In the genomic region with DNA sequence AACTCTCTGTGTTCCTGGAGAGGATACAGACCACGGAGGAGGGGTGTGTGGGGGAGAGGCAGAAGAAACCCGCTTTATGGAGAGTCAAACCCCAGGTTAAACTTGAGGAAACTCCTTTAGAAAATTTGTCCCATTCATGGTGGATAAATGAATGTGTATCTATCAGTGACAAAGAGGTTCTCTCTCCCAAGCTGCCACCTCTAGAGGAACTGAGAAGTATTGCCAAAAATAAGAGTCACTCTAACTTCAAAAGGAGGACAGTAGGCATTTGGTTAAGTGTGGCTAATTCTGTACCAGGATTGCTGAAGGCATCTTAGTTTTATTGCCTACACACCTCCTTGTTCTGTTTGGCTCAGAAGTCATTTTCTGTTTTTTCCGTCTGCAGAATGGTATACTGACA, we compare ENCODE assay signal across 26 cellular contexts.
DNase-seq lines count a peak whose midpoint lies in the region; ATAC-seq and TF ChIP-seq lines count a peak whose summit lies in the region.
"Had no signal": no experiment of that assay in that cellular context is flagged by ENCODE, and none has a peak within 500 bp of the region (broad histone marks: within the 10 kb centered on the region; RNA-seq: fewer than 3 reads in every experiment).

No MANE protein-coding gene starts in this region.

- H3K9ac ChIP-seq in smooth muscle cell (ENCODE audit: low read depth), result no peak overlapping the region

- POLR2A ChIA-PET in WTC11 (lab: Charles Lee), result no interaction called here

- no peaks in the 10 kb centered on the region for H4K20me1 ChIP-seq in smooth muscle cell (ENCODE audit: low read depth)

- no peaks in the 10 kb centered on the region for H3K9me3 Mint-ChIP-seq in WTC11
- H3K9me3 Mint-ChIP-seq: dendritic cell treated with granulocyte-macrophage colony-stimulating factor and Interleukin-4, amounts not matched to agents 40 ng/mL and 50 ng/mL, for 4 days had no signal

- no peaks in the 10 kb centered on the region; the same call in 1 of the 2 replicates for H3K27me3 Mint-ChIP-seq in WTC11 (ENCODE audit: low read depth)
- H3K27me3 Mint-ChIP-seq: CD4-positive, alpha-beta T cell; dendritic cell treated with granulocyte-macrophage colony-stimulating factor and Interleukin-4, amounts not matched to agents 40 ng/mL and 50 ng/mL, for 4 days; stimulated activated naive B cell treated with anti-CD40 and anti-IgM and Interleukin-4, amounts not matched to agents 10 μg/mL and 1 μg/mL and 100 μg/mL, for 72 hours; T-helper 17 cell had no signal

- peaks cover 12% of the 10 kb centered on the region for H3K4me1 Mint-ChIP-seq in WTC11
- H3K4me1 Mint-ChIP-seq: activated CD4-positive, alpha-beta T cell treated with anti-CD3 and anti-CD28 coated beads for 36 hours; naive thymus-derived CD4-positive, alpha-beta T cell; stimulated activated naive B cell treated with anti-CD40 and anti-IgM and Interleukin-4, amounts not matched to agents 10 μg/mL and 1 μg/mL and 100 μg/mL, for 72 hours; T-helper 17 cell had no signal

- peaks cover 14% of the 10 kb centered on the region for H3K4me1 ChIP-seq in smooth muscle cell (ENCODE audit: low read depth)
- H3K4me1 ChIP-seq: breast epithelium, right atrium auricular region, vagina had no signal

- WGBS in smooth muscle cell (ENCODE audit: low lambda C conversion rate), result 49% methylated on average over 3 of the region's 3 CpGs

- DNase-seq in H7 (peak; percentile 11), WTC11 (ENCODE audit: low spot score) (no peak), iPS-NIHi11 (ENCODE audit: low spot score) (peak; percentile 12), smooth muscle cell (lab: John Stamatoyannopoulos, UW; ENCODE audit: unreplicated experiment) (no peak), substantia nigra (lab: John Stamatoyannopoulos, UW) (no peak)
- DNase-seq: activated CD4-positive, alpha-beta T cell treated with anti-CD3 and anti-CD28 coated beads for 36 hours; activated naive CD4-positive, alpha-beta T cell; activated T-cell treated with anti-CD3 and anti-CD28 coated beads, Interleukin-2, amount 50 U/mL, for 48 hours; CD4-positive, alpha-beta T cell; KG1; left cardiac atrium; mesenchymal stem cell; naive thymus-derived CD4-positive, alpha-beta T cell; NCI-H146; NCI-H510A treated with DMSO at 0.1 percent for 48 hours; ovary; stimulated activated CD4-positive, alpha-beta T cell treated with anti-CD3 and anti-CD28 coated beads, Interleukin-4, amount 100 ng/mL, for 24 hours; stimulated activated naive B cell treated with anti-CD40 and anti-IgM and Interleukin-4, amounts not matched to agents 10 μg/mL and 1 μg/mL and 100 μg/mL, for 72 hours; T-helper 17 cell had no signal

- CTCF ChIA-PET in WTC11 (lab: Charles Lee), result no interaction called here

- H3K27ac ChIP-seq in smooth muscle cell (ENCODE audit: low read depth) (no peak overlapping the region), substantia nigra (ENCODE audit: low read depth, low read length, poor library complexity, severe bottlenecking) (no peak overlapping the region)
- H3K27ac ChIP-seq: ovary, right atrium auricular region, thoracic aorta, vagina had no signal

- H3K4me3 Mint-ChIP-seq in WTC11, result no peak overlapping the region
- H3K4me3 Mint-ChIP-seq: activated CD4-positive, alpha-beta T cell treated with anti-CD3 and anti-CD28 coated beads for 36 hours; CD4-positive, alpha-beta T cell; dendritic cell treated with granulocyte-macrophage colony-stimulating factor and Interleukin-4, amounts not matched to agents 40 ng/mL and 50 ng/mL, for 4 days; naive thymus-derived CD4-positive, alpha-beta T cell; stimulated activated naive B cell treated with anti-CD40 and anti-IgM and Interleukin-4, amounts not matched to agents 10 μg/mL and 1 μg/mL and 100 μg/mL, for 72 hours; T-helper 17 cell had no signal

- H3K79me2 ChIP-seq in smooth muscle cell (ENCODE audit: low read depth), result no peaks in the 10 kb centered on the region

- H3K36me3 Mint-ChIP-seq in WTC11, result no peaks in the 10 kb centered on the region
- H3K36me3 Mint-ChIP-seq: naive thymus-derived CD4-positive, alpha-beta T cell; stimulated activated naive B cell treated with anti-CD40 and anti-IgM and Interleukin-4, amounts not matched to agents 10 μg/mL and 1 μg/mL and 100 μg/mL, for 72 hours had no signal

- H3K27ac Mint-ChIP-seq in WTC11, result no peak overlapping the region
- H3K27ac Mint-ChIP-seq: activated CD4-positive, alpha-beta T cell treated with anti-CD3 and anti-CD28 coated beads for 36 hours; CD4-positive, alpha-beta T cell; dendritic cell treated with granulocyte-macrophage colony-stimulating factor and Interleukin-4, amounts not matched to agents 40 ng/mL and 50 ng/mL, for 4 days; naive thymus-derived CD4-positive, alpha-beta T cell; stimulated activated naive B cell treated with anti-CD40 and anti-IgM and Interleukin-4, amounts not matched to agents 10 μg/mL and 1 μg/mL and 100 μg/mL, for 72 hours; T-helper 17 cell had no signal

- H2AFZ ChIP-seq in smooth muscle cell (ENCODE audit: low read depth), result peak overlapping the region; percentile 32

- TF ChIP-seq CTCF in WTC11 (IDR thresholded peaks at IDR 0.05), result no peak
- no peak for TF ChIP-seq CTCF in smooth muscle cell (IDR thresholded peaks at IDR 0.05; ENCODE audit: borderline replicate concordance, insufficient read depth, poor library complexity, severe bottlenecking)

- H3K27me3 ChIP-seq in H7 (ENCODE audit: control insufficient read depth, insufficient read depth, low read length), result no peaks in the 10 kb centered on the region
- no peaks in the 10 kb centered on the region for H3K27me3 ChIP-seq in smooth muscle cell (ENCODE audit: low read depth)
- H3K27me3 ChIP-seq: breast epithelium, ovary, right atrium auricular region, vagina had no signal

- H3K4me2 ChIP-seq in smooth muscle cell, result no peak overlapping the region

- no peaks in the 10 kb centered on the region for H3F3A ChIP-seq in smooth muscle cell (ENCODE audit: low read depth)

- peak; percentile 84 for ATAC-seq in WTC11
- no peak for ATAC-seq in GM21367 (IDR thresholded peaks at IDR 0.05; ENCODE audit: unreplicated experiment)
- ATAC-seq in GM21723 (IDR thresholded peaks at IDR 0.05; ENCODE audit: unreplicated experiment), result no peak
- ATAC-seq: activated CD4-positive, alpha-beta T cell treated with anti-CD3 and anti-CD28 coated beads for 36 hours; left cardiac atrium; stimulated activated naive B cell treated with anti-CD40 and anti-IgM and Interleukin-4, amounts not matched to agents 10 μg/mL and 1 μg/mL and 100 μg/mL, for 72 hours; T-helper 17 cell had no signal

- H3K9me3 ChIP-seq in smooth muscle cell (replicated peaks; ENCODE audit: low read depth), result no peaks in the 10 kb centered on the region
- H3K9me3 ChIP-seq: breast epithelium, ovary, right atrium auricular region, thoracic aorta, vagina had no signal

- H3K4me3 ChIP-seq in H7 (ENCODE audit: insufficient read depth, low read depth, low read length), result no peak overlapping the region
- H3K4me3 ChIP-seq in smooth muscle cell, result no peak overlapping the region
- H3K4me3 ChIP-seq: breast epithelium, ovary, right atrium auricular region, thoracic aorta, vagina had no signal

- H3K36me3 ChIP-seq in H7 (replicated peaks; ENCODE audit: control insufficient read depth, insufficient read depth, low read length) (no peaks in the 10 kb centered on the region), smooth muscle cell (ENCODE audit: low read depth) (no peaks in the 10 kb centered on the region)
- H3K36me3 ChIP-seq: breast epithelium, ovary, right atrium auricular region, thoracic aorta, vagina had no signal

TF ChIP-seq in WTC11, 78 proteins besides CTCF, POLR2A, EP300 and RAD21:
- TF ChIP-seq, protein P1, sequence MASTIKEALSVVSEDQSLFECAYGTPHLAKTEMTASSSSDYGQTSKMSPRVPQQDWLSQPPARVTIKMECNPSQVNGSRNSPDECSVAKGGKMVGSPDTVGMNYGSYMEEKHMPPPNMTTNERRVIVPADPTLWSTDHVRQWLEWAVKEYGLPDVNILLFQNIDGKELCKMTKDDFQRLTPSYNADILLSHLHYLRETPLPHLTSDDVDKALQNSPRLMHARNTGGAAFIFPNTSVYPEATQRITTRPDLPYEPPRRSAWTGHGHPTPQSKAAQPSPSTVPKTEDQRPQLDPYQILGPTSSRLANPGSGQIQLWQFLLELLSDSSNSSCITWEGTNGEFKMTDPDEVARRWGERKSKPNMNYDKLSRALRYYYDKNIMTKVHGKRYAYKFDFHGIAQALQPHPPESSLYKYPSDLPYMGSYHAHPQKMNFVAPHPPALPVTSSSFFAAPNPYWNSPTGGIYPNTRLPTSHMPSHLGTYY (CRISPR knock-in tag; IDR thresholded peaks at IDR 0.05), result no peak
- TF ChIP-seq CDX4 (CRISPR knock-in tag; IDR thresholded peaks at IDR 0.05; ENCODE audit: borderline replicate concordance) (no peak), MLX (CRISPR knock-in tag; IDR thresholded peaks at IDR 0.05) (no peak)
- TF ChIP-seq, protein P2, sequence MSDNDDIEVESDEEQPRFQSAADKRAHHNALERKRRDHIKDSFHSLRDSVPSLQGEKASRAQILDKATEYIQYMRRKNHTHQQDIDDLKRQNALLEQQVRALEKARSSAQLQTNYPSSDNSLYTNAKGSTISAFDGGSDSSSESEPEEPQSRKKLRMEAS (CRISPR knock-in tag; IDR thresholded peaks at IDR 0.05), result no peak
TF ChIP-seq in WTC11: peak in this region for 0.

Comparison
In these comparisons a context has a peak if more than half of its experiments do, and no peak if none do; other contexts are left out.
1. DNase-seq: peak in H7 (single experiment) and iPS-NIHi11 (single experiment); none in WTC11 (single experiment), smooth muscle cell (single experiment) and substantia nigra (0 of 49).